In the genomic region with DNA sequence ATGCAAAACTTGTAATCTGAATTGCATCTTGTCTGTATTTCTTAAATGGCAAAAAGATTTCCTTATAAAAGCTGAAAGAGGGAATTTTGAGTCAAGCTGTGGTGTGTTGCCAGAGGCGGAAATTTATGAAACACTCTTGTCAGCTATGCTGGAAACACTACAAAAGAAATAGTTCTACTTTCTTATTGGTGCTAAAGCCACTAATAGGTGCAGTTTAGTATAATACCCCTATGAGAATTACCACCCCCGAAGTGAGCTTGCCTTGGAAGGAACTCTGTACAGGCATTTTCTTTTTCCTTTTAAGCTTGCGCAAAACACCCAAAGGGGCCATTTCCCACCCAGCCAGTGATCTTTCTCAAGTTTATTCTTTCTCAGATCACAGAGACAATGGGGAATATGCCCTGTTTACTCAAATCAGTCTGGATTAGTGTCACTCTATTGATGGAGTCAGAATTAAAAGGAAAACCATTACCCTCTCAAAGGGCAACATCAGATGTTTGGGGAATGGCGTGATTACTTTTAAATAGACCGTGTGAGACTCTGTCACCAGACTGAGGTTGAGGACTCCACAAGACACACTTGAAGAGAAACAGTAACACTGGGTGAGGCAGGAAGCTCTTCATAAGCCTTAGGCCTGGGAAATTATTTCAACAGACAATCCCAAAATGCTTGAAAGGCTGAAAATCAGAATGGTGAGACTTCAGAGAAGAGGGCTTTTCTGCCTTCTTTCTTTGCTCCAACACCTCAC, we compare ENCODE assay signal across 16 cellular contexts.
"Had no signal": no experiment of that assay in that cellular context is flagged by ENCODE, and none has a peak within 500 bp of the region (broad histone marks: within the 10 kb centered on the region; RNA-seq: fewer than 3 reads in every experiment).

No MANE protein-coding gene starts in this region.

- ATAC-seq: activated CD4-positive, alpha-beta T cell treated with anti-CD3 and anti-CD28 coated beads for 36 hours; activated CD8-positive, alpha-beta T cell treated with anti-CD3 and anti-CD28 coated beads, Interleukin-2, amount 10 ng/mL, durations not matched to agents 7 days and 5 days; activated naive CD8-positive, alpha-beta T cell treated with anti-CD3 and anti-CD28 coated beads, Interleukin-2, amount 50 U/mL, for 24 hours; right lobe of liver; stimulated activated naive CD8-positive, alpha-beta T cell treated with anti-CD3 and anti-CD28 coated beads, Interleukin-15, Interleukin-2, amounts not matched to agents 100 U/mL and 50 U/mL, for 24 hours had no signal

- H3K9me3 ChIP-seq: ascending aorta, right lobe of liver had no signal

- H3K36me3 ChIP-seq: ascending aorta, right lobe of liver had no signal

- H3K27ac ChIP-seq: ascending aorta, right lobe of liver had no signal

- DNase-seq: activated CD4-positive, alpha-beta T cell treated with anti-CD3 and anti-CD28 coated beads for 36 hours; activated CD8-positive, alpha-beta memory T cell treated with anti-CD3 and anti-CD28 coated beads, Interleukin-2, amount 50 U/mL, for 48 hours; activated CD8-positive, alpha-beta T cell treated with anti-CD3 and anti-CD28 coated beads, Interleukin-2, amount 10 ng/mL, durations not matched to agents 7 days and 5 days; activated naive CD4-positive, alpha-beta T cell; activated naive CD8-positive, alpha-beta T cell treated with anti-CD3 and anti-CD28 coated beads, Interleukin-2, amount 50 U/mL, for 24 hours; hippocampal formation; kidney glomerular epithelial cell; naive B cell; nucleus accumbens; right lobe of liver; stimulated activated CD4-positive, alpha-beta T cell treated with anti-CD3 and anti-CD28 coated beads, Interleukin-2, amount 100 ng/mL, for 48 hours; stimulated activated naive CD8-positive, alpha-beta T cell treated with anti-CD3 and anti-CD28 coated beads, Interleukin-15, Interleukin-2, amounts not matched to agents 100 U/mL and 50 U/mL, for 24 hours; T-helper 9 cell had no signal

- H3K9me3 Mint-ChIP-seq: activated naive CD8-positive, alpha-beta T cell treated with anti-CD3 and anti-CD28 coated beads, Interleukin-2, amount 50 U/mL, for 24 hours; activated T-helper 1 cell treated with anti-CD3 and anti-CD28 coated beads, Interleukin-12 subunit alpha, Interleukin-12 subunit beta, Interleukin-2, Interleukin-4 antibody, amounts not matched to agents 30 ng/mL and 10 ng/mL and 1 ng/mL, durations not matched to agents 14 hours and 24 hours and 36 hours; naive B cell had no signal

- H3K4me3 Mint-ChIP-seq: activated CD4-positive, alpha-beta T cell treated with anti-CD3 and anti-CD28 coated beads for 36 hours; activated CD8-positive, alpha-beta T cell treated with anti-CD3 and anti-CD28 coated beads, Interleukin-2, amount 10 ng/mL, durations not matched to agents 7 days and 5 days; activated naive CD8-positive, alpha-beta T cell treated with anti-CD3 and anti-CD28 coated beads, Interleukin-2, amount 50 U/mL, for 24 hours; activated T-helper 1 cell treated with anti-CD3 and anti-CD28 coated beads, Interleukin-12 subunit alpha, Interleukin-12 subunit beta, Interleukin-2, Interleukin-4 antibody, amounts not matched to agents 30 ng/mL and 10 ng/mL and 1 ng/mL, durations not matched to agents 14 hours and 24 hours and 36 hours; naive B cell had no signal

- H3K27me3 ChIP-seq: ascending aorta, right lobe of liver had no signal

- H3K36me3 Mint-ChIP-seq: naive B cell had no signal

- H3K4me1 Mint-ChIP-seq: naive B cell had no signal

- H3K4me1 ChIP-seq: ascending aorta, right lobe of liver had no signal

- H3K27me3 Mint-ChIP-seq: activated CD4-positive, alpha-beta T cell treated with anti-CD3 and anti-CD28 coated beads for 36 hours; naive B cell had no signal

- H3K4me3 ChIP-seq: ascending aorta, right lobe of liver had no signal

- H3K27ac Mint-ChIP-seq: activated CD4-positive, alpha-beta T cell treated with anti-CD3 and anti-CD28 coated beads for 36 hours; activated CD8-positive, alpha-beta T cell treated with anti-CD3 and anti-CD28 coated beads, Interleukin-2, amount 10 ng/mL, durations not matched to agents 7 days and 5 days; activated naive CD8-positive, alpha-beta T cell treated with anti-CD3 and anti-CD28 coated beads, Interleukin-2, amount 50 U/mL, for 24 hours; activated T-helper 1 cell treated with anti-CD3 and anti-CD28 coated beads, Interleukin-12 subunit alpha, Interleukin-12 subunit beta, Interleukin-2, Interleukin-4 antibody, amounts not matched to agents 30 ng/mL and 10 ng/mL and 1 ng/mL, durations not matched to agents 14 hours and 24 hours and 36 hours; naive B cell; progenitor cell of endocrine pancreas had no signal
